ENCODE assay signal across 4 cellular contexts in the genomic region with DNA sequence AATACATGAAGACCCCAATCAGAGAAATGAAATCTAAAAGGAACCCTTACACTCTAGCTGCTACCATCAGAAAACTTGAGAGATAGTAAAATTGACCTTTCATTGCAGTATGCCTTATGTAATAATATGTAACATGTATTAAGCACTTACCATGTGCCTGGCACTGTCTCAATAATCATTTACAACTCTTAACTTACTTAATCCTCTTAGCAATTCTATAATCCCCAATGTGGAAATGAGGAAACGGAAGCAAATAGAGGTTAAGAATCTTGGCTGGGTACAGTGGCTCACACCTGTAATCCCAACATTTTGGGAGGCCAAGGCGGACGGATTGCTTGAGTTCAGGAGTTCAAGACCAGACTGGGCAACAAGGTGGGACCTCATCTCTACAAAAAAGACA.
"Had no signal": no experiment of that assay in that cellular context is flagged by ENCODE, and none has a peak within 500 bp of the region (broad histone marks: within the 10 kb centered on the region; RNA-seq: fewer than 3 reads in every experiment).

No MANE protein-coding gene starts in this region.

- DNase-seq: H9, HFFc6, KBM-7 had no signal

- H2AFZ ChIP-seq: GM23338 had no signal

- H3K4me2 ChIP-seq: GM23338 had no signal

- H3K4me3 ChIP-seq: GM23338 had no signal
